Comparison of ENCODE assay signal across 1 cellular context in the genomic region with DNA sequence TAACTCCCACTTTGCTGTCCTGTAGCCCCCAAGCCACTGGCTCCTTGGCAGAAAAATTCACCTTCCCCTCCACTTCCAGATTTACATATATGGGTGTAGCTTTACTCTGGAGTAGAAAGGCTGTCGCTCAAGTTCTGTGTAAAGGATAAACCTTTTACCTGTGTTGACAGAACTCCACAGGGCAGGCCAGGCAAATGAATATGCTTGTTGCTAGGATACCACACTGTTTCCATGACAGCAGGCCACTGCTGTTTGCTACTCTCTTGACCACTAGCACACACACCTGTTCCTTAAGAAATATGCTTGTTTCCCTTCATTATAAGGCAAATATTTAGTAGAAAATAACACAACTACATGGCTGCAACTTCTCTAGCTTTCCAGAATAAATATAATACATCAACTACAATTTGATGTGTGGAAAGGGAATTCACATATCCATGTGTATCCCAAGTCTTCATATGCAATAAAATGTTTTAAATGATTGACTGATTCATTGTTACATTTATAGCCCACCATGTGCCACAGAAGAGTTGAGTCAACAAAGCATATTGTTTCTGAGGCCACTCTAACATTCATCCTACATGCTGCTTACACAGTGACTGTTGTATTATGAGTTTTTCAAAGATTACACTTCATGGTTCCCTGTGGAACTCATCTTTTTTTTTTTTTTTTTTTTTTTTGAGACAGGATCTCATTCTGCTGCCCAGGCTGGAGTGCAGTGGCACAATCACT.
TF ChIP-seq lines count a peak whose summit lies in the region.

No MANE protein-coding gene starts in this region.

TF ChIP-seq in HCT116, 20 proteins besides CTCF, POLR2A, EP300 and RAD21 (continued from another document):
- TF ChIP-seq, protein P1, sequence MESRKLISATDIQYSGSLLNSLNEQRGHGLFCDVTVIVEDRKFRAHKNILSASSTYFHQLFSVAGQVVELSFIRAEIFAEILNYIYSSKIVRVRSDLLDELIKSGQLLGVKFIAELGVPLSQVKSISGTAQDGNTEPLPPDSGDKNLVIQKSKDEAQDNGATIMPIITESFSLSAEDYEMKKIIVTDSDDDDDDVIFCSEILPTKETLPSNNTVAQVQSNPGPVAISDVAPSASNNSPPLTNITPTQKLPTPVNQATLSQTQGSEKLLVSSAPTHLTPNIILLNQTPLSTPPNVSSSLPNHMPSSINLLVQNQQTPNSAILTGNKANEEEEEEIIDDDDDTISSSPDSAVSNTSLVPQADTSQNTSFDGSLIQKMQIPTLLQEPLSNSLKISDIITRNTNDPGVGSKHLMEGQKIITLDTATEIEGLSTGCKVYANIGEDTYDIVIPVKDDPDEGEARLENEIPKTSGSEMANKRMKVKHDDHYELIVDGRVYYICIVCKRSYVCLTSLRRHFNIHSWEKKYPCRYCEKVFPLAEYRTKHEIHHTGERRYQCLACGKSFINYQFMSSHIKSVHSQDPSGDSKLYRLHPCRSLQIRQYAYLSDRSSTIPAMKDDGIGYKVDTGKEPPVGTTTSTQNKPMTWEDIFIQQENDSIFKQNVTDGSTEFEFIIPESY (IDR thresholded peaks at IDR 0.05; ENCODE audit: extremely low read depth, insufficient replicate concordance, low read length), result no peak
- no peak for TF ChIP-seq EGR1 (IDR thresholded peaks at IDR 0.05; ENCODE audit: low read depth)
- no peak for TF ChIP-seq YY1 (IDR thresholded peaks at IDR 0.05; ENCODE audit: extremely low read depth, insufficient replicate concordance, low read depth, low read length)
- no peak for TF ChIP-seq EZH2 (IDR thresholded peaks at IDR 0.05)
- no peak for TF ChIP-seq ZNF274 (IDR thresholded peaks at IDR 0.05; ENCODE audit: low read depth, low read length)
